ENCODE assay signal across 9 cellular contexts in the genomic region with DNA sequence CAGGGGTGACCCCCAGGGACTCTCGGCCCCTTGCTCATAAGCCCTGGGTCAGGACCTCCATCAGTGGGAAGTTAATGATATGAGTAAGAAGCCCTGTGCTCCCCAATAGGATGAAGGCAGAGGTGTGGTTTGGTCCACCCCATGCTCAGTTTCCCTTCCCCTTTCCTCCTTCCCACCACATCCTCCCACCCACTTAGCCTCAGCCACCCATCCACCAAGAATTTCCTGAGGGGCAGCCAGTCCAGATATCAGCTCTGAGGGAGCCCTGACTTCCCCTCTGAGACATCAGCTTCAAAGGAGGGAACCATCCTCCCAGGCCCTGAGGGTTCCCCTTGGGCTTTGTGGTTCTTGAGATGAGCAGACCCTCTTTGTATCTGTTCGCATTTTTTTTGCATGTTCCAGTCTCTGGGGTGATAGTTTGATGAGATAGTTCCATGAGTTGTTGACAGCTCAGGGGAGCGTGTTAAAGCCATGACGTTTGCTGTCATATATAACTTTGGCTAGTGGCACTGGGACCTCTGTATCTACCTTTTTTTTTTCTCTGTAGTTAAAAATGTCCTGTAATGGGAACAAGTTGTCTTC.
DNase-seq lines count a peak whose midpoint lies in the region; ATAC-seq and TF ChIP-seq lines count a peak whose summit lies in the region.
"Had no signal": no experiment of that assay in that cellular context is flagged by ENCODE, and none has a peak within 500 bp of the region (broad histone marks: within the 10 kb centered on the region; RNA-seq: fewer than 3 reads in every experiment).

No MANE protein-coding gene starts in this region.

- H3K36me3 ChIP-seq in Peyer's patch: peaks cover 0 to 36% (median 0%) of the 10 kb centered on the region in 3 donors
- H3K36me3 ChIP-seq: SJSA1 had no signal

- TF ChIP-seq POLR2A in Peyer's patch (IDR thresholded peaks at IDR 0.05): no peak

- H3K27ac ChIP-seq in Peyer's patch: peak overlapping the region in 1 of 4 donors; percentile 69
- H3K27ac ChIP-seq: SJSA1 had no signal

- peaks cover 3 to 13% (median 10%) of the 10 kb centered on the region in 4 donors for H3K4me1 ChIP-seq in Peyer's patch
- H3K4me1 ChIP-seq: SJSA1 had no signal

- peak overlapping the region; percentile 79 for H3K27ac Mint-ChIP-seq in activated CD4-positive, alpha-beta T cell treated with anti-CD3 and anti-CD28 coated beads, Interleukin-2, amount 10 ng/mL, durations not matched to agents 24 days and 14 days
- no peak overlapping the region for H3K27ac Mint-ChIP-seq in activated CD4-positive, alpha-beta T cell treated with anti-CD3 and anti-CD28 coated beads, Interleukin-2, amount 10 ng/mL, durations not matched to agents 7 days and 5 days
- no peak overlapping the region for H3K27ac Mint-ChIP-seq in mesothelial cell of epicardium

- peak overlapping the region; percentile 32 for H3K4me3 Mint-ChIP-seq in activated CD4-positive, alpha-beta T cell treated with anti-CD3 and anti-CD28 coated beads, Interleukin-2, amount 10 ng/mL, durations not matched to agents 24 days and 14 days
- H3K4me3 Mint-ChIP-seq in activated CD4-positive, alpha-beta T cell treated with anti-CD3 and anti-CD28 coated beads, Interleukin-2, amount 10 ng/mL, durations not matched to agents 7 days and 5 days: no peak overlapping the region
- H3K4me3 Mint-ChIP-seq in mesothelial cell of epicardium: no peak overlapping the region

- DNase-seq in activated CD4-positive, alpha-beta T cell treated with anti-CD3 and anti-CD28 coated beads, Interleukin-2, amount 10 ng/mL, durations not matched to agents 24 days and 14 days: peak; percentile 69
- DNase-seq in activated CD4-positive, alpha-beta T cell treated with anti-CD3 and anti-CD28 coated beads, Interleukin-2, amount 10 ng/mL, durations not matched to agents 7 days and 5 days: no peak
- DNase-seq in Peyer's patch: peak in 2 of 3 donors; percentile 64 to 74
- DNase-seq in left lobe of liver (ENCODE audit: low spot score): no peak
- no peak for DNase-seq in NCI-H2171 treated with DMSO at 0.1 percent for 48 hours (lab: John Stamatoyannopoulos, UW)
- DNase-seq in iPS-NIHi11 (ENCODE audit: low spot score): no peak
- no peak for DNase-seq in mesothelial cell of epicardium (ENCODE audit: low spot score in 2 of 2, unreplicated experiment in 2 of 2)

- POLR2A ChIA-PET in activated CD4-positive, alpha-beta T cell treated with anti-CD3 and anti-CD28 coated beads, Interleukin-2, amount 10 ng/mL, durations not matched to agents 7 days and 5 days (lab: Charles Lee): no interaction called here

- peaks cover 6% of the 10 kb centered on the region for H3K9me3 Mint-ChIP-seq in activated CD4-positive, alpha-beta T cell treated with anti-CD3 and anti-CD28 coated beads, Interleukin-2, amount 10 ng/mL, durations not matched to agents 24 days and 14 days
- H3K9me3 Mint-ChIP-seq in activated CD4-positive, alpha-beta T cell treated with anti-CD3 and anti-CD28 coated beads, Interleukin-2, amount 10 ng/mL, durations not matched to agents 7 days and 5 days: no peaks in the 10 kb centered on the region
- H3K9me3 Mint-ChIP-seq in mesothelial cell of epicardium: no peaks in the 10 kb centered on the region

- H3K27me3 ChIP-seq in Peyer's patch: no peaks in the 10 kb centered on the region
- H3K27me3 ChIP-seq: SJSA1 had no signal

- peaks cover 71% of the 10 kb centered on the region for H3K36me3 Mint-ChIP-seq in activated CD4-positive, alpha-beta T cell treated with anti-CD3 and anti-CD28 coated beads, Interleukin-2, amount 10 ng/mL, durations not matched to agents 24 days and 14 days (ENCODE audit: low read depth)
- peaks cover 80% of the 10 kb centered on the region for H3K36me3 Mint-ChIP-seq in activated CD4-positive, alpha-beta T cell treated with anti-CD3 and anti-CD28 coated beads, Interleukin-2, amount 10 ng/mL, durations not matched to agents 7 days and 5 days (ENCODE audit: low read depth)
- peaks cover 18% of the 10 kb centered on the region for H3K36me3 Mint-ChIP-seq in mesothelial cell of epicardium

- H3K4me3 ChIP-seq in Peyer's patch: no peak overlapping the region
- H3K4me3 ChIP-seq: SJSA1 had no signal

- ATAC-seq in HG02798 (IDR thresholded peaks at IDR 0.05; ENCODE audit: poor library complexity, unreplicated experiment) (peak; percentile 77), left lobe of liver (peak; percentile 13)

- no peaks in the 10 kb centered on the region for H3K27me3 Mint-ChIP-seq in activated CD4-positive, alpha-beta T cell treated with anti-CD3 and anti-CD28 coated beads, Interleukin-2, amount 10 ng/mL, durations not matched to agents 24 days and 14 days
- no peaks in the 10 kb centered on the region for H3K27me3 Mint-ChIP-seq in activated CD4-positive, alpha-beta T cell treated with anti-CD3 and anti-CD28 coated beads, Interleukin-2, amount 10 ng/mL, durations not matched to agents 7 days and 5 days
- no peaks in the 10 kb centered on the region for H3K27me3 Mint-ChIP-seq in mesothelial cell of epicardium (ENCODE audit: low read depth)

- peaks cover 48% of the 10 kb centered on the region for H3K4me1 Mint-ChIP-seq in activated CD4-positive, alpha-beta T cell treated with anti-CD3 and anti-CD28 coated beads, Interleukin-2, amount 10 ng/mL, durations not matched to agents 24 days and 14 days
- H3K4me1 Mint-ChIP-seq in activated CD4-positive, alpha-beta T cell treated with anti-CD3 and anti-CD28 coated beads, Interleukin-2, amount 10 ng/mL, durations not matched to agents 7 days and 5 days: peaks cover 52% of the 10 kb centered on the region
- H3K4me1 Mint-ChIP-seq in mesothelial cell of epicardium: no peaks in the 10 kb centered on the region

- no peaks in the 10 kb centered on the region for H3K9me3 ChIP-seq in Peyer's patch
- H3K9me3 ChIP-seq: SJSA1 had no signal

- intact Hi-C loops in activated CD4-positive, alpha-beta T cell treated with anti-CD3 and anti-CD28 coated beads, Interleukin-2, amount 10 ng/mL, durations not matched to agents 24 days and 14 days (cut with micrococcal nuclease): loop anchor here (1.0 to 10.0 kb wide), 7 partner anchors 9 to 552 kb away; a partner anchor contains a TSS

- TF ChIP-seq CTCF in Peyer's patch (IDR thresholded peaks at IDR 0.05) (no peak), mesothelial cell of epicardium (IDR thresholded peaks at IDR 0.05; ENCODE audit: unreplicated experiment) (no peak)

- CTCF ChIA-PET in activated CD4-positive, alpha-beta T cell treated with anti-CD3 and anti-CD28 coated beads, Interleukin-2, amount 10 ng/mL, durations not matched to agents 7 days and 5 days (lab: Charles Lee): interaction anchor here (0.5 kb wide), 1 partner anchor 32 kb away, joined by 3 read pairs; no protein-coding TSS in a partner anchor

Comparison
In these comparisons a context has a peak if more than half of its experiments do, and no peak if none do; other contexts are left out.
1. DNase-seq: peak in activated CD4-positive, alpha-beta T cell treated with anti-CD3 and anti-CD28 coated beads, Interleukin-2, amount 10 ng/mL, durations not matched to agents 24 days and 14 days (single experiment) and Peyer's patch (2 of 3); none in activated CD4-positive, alpha-beta T cell treated with anti-CD3 and anti-CD28 coated beads, Interleukin-2, amount 10 ng/mL, durations not matched to agents 7 days and 5 days (single experiment), left lobe of liver (single experiment), NCI-H2171 treated with DMSO at 0.1 percent for 48 hours (single experiment), iPS-NIHi11 (single experiment) and mesothelial cell of epicardium (0 of 2).